9 cellular contexts compared by ENCODE assay signal in the genomic region with DNA sequence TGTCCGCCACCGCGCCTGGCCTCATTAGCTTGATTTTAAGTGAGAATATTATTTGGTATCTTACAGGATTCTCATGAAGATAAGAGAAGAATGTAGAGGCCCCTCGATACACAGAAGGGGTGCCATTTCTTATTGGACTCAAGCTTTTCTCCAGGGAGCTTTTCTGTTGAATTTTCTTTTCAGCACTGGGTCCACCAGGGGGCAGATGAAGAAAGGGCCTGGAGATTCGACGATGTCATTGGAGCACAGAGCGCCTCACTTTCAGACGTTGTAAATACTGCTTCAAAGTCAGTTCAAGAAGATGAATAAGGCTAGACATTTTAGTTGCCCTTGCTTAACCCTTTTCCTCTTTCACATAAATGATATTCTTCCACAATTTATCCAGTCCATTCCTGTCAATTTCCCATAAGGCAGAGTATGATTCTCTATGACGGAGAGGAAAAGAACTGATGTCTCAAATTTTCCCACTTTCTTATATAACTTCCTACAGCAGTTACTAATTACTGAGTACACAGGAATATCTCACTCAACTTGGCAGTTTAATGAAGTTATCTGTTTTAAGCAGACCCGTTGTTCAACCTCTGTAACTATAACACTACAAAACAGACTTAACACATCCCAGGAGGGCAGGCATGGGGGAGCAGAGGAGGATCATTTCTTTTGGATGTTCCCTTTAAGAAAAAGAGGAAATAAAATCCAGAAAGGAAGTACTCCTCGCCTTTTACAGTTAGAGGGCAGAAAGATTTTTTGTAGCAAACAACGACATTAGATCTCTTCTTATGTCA. TPM values are rescaled to one million over a fixed set of nuclear protein-coding genes. Genes with fewer than 3 reads are reported as not detected.
DNase-seq lines count a peak whose midpoint lies in the region; ATAC-seq and TF ChIP-seq lines count a peak whose summit lies in the region.
"Had no signal": no experiment of that assay in that cellular context is flagged by ENCODE, and none has a peak within 500 bp of the region (broad histone marks: within the 10 kb centered on the region; RNA-seq: fewer than 3 reads in every experiment).

No MANE protein-coding gene starts in this region.

- intact Hi-C loops in left ventricle myocardium superior (cut with micrococcal nuclease), result loop anchor here (5.0 to 10.0 kb wide), 2 partner anchors 66 to 239 kb away; no protein-coding TSS in a partner anchor

- POLR2A ChIA-PET in T-cell (lab: Charles Lee), result interaction anchor here in 1 of 2 donors (0.7 kb wide), 1 partner anchor 12 kb away, joined by 3 read pairs; no protein-coding TSS in a partner anchor

- peaks cover 0 to 3% of the 10 kb centered on the region in 2 donors for H3K27me3 Mint-ChIP-seq in T-cell

- peak overlapping the region in 2 of 3 donors; percentile 36 to 72 for H3K4me3 Mint-ChIP-seq in T-cell
- H3K4me3 Mint-ChIP-seq: IgD-negative memory B cell had no signal

- H3K9me3 Mint-ChIP-seq in T-cell, result no peaks in the 10 kb centered on the region
- H3K9me3 Mint-ChIP-seq: IgD-negative memory B cell had no signal

- peaks cover 11 to 17% (median 15%) of the 10 kb centered on the region in 3 donors for H3K4me1 Mint-ChIP-seq in T-cell

- H3K27ac Mint-ChIP-seq in T-cell, result peak overlapping the region; percentile 50 to 80

- DNase-seq in NCI-H1092 treated with DMSO at 0.1 percent for 48 hours (lab: John Stamatoyannopoulos, UW) (peak; percentile 69), T-cell (peak; percentile 42 to 77 (median 65)), amniotic stem cell (lab: John Stamatoyannopoulos, UW) (peak; percentile 68), left ventricle myocardium superior (peak; percentile 68), retinal pigment epithelial cell (ENCODE audit: low read depth) (peak; percentile 76)

- peak; percentile 85 for TF ChIP-seq CTCF in C4-2B (conservative IDR thresholded peaks at IDR 0.05)
- TF ChIP-seq CTCF in retinal pigment epithelial cell (conservative IDR thresholded peaks at IDR 0.05; ENCODE audit: low read depth, low read length), result peak; percentile 85

- H3K36me3 Mint-ChIP-seq in T-cell, result no peaks in the 10 kb centered on the region
- H3K36me3 Mint-ChIP-seq: IgD-negative memory B cell had no signal

- no peak overlapping the region for H3K4me3 ChIP-seq in retinal pigment epithelial cell (ENCODE audit: low read length)

- ATAC-seq in GM21515 (IDR thresholded peaks at IDR 0.05; ENCODE audit: unreplicated experiment), result peak; percentile 69
- ATAC-seq in T-cell (replicated peaks in 1 of 4), result peak; percentile 81 to 94 (median 88)
- peak; percentile 64 for ATAC-seq in left ventricle myocardium superior
- ATAC-seq in GM19452 (IDR thresholded peaks at IDR 0.05; ENCODE audit: unreplicated experiment), result no peak

- CTCF ChIA-PET in T-cell (lab: Charles Lee), result interaction anchor here (0.6 to 1.6 kb wide), 16 partner anchors 9 to 482 kb away, joined by 3 to 12 read pairs (median 4); a partner anchor contains a TSS

- peak overlapping the region; percentile 95 for H3K27ac ChIP-seq in C4-2B

RNA-seq across cellular contexts. Expression of a gene that starts 12.0 kb away (rescaled TPM):
- 1 to 10 TPM; 1.5 to 7.8 (median 3.0) TPM for total RNA-seq in T-cell
- 1.5 TPM for total RNA-seq in left ventricle myocardium superior
